12 cellular contexts compared by ENCODE assay signal in the genomic region with DNA sequence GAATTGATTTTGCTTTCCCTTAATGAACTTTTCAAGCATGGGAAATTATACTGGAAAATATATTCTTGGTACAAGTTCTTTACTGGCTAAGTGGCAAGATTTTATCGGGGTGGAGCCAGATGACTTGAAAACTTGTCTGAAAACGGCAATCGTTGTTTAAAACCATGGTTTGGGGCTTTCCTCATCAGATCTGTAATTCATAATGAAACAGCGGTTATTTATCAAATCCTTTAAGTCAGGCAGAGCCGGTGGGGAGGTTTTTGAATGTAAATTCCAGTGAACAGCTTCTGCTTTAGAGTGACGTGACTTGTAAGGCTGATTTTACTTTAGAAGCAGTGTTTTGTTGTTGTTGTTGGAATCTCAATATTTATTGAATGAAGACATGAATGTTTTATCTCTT. TPM values are rescaled to one million over a fixed set of nuclear protein-coding genes. Genes with fewer than 3 reads are reported as not detected.
DNase-seq lines count a peak whose midpoint lies in the region; ATAC-seq and TF ChIP-seq lines count a peak whose summit lies in the region.
"Had no signal": no experiment of that assay in that cellular context is flagged by ENCODE, and none has a peak within 500 bp of the region (broad histone marks: within the 10 kb centered on the region; RNA-seq: fewer than 3 reads in every experiment).

No MANE protein-coding gene starts in this region.

- H4K20me1 ChIP-seq in DOHH2 (ENCODE audit: control insufficient read depth, insufficient read depth, low read depth, low read length) (no peaks in the 10 kb centered on the region), hepatocyte (ENCODE audit: insufficient read depth, poor library complexity, severe bottlenecking) (no peaks in the 10 kb centered on the region)

- H3K36me3 Mint-ChIP-seq in CD4-positive, CD25-positive, alpha-beta regulatory T cell: peaks cover 5% of the 10 kb centered on the region

- H3K4me1 Mint-ChIP-seq in CD4-positive, CD25-positive, alpha-beta regulatory T cell: peaks cover 29 to 70% (median 53%) of the 10 kb centered on the region in 4 donors

- no peak for TF ChIP-seq CTCF in DOHH2 (IDR thresholded peaks at IDR 0.05; ENCODE audit: low read depth, low read length, poor library complexity, severe bottlenecking)
- TF ChIP-seq CTCF in hepatocyte (IDR thresholded peaks at IDR 0.05; ENCODE audit: poor library complexity): no peak
- no peak for TF ChIP-seq CTCF in esophagus muscularis mucosa (IDR thresholded peaks at IDR 0.05)
- no peak for TF ChIP-seq CTCF in mucosa of descending colon (IDR thresholded peaks at IDR 0.05)

- ATAC-seq in CD4-positive, CD25-positive, alpha-beta regulatory T cell (ENCODE audit: low read depth in 2 of 2): no peak
- no peak for ATAC-seq in mucosa of descending colon
- ATAC-seq: K562 had no signal

- intact Hi-C loops in esophagus muscularis mucosa (cut with DNase I) (no loop called here), mucosa of descending colon (cut with DNase I, micrococcal nuclease) (no loop called here)

- H3K79me2 ChIP-seq in DOHH2 (ENCODE audit: control insufficient read depth, low read length): peaks cover 75% of the 10 kb centered on the region
- H3K79me2 ChIP-seq in hepatocyte: peaks cover 48% of the 10 kb centered on the region

- peaks cover 10% of the 10 kb centered on the region for H3F3A ChIP-seq in DOHH2 (ENCODE audit: control insufficient read depth, insufficient read depth)

- H3K27ac ChIP-seq in CD4-positive, CD25-positive, alpha-beta regulatory T cell (ENCODE audit: insufficient read depth, low read length, poor library complexity, severe bottlenecking): peak overlapping the region; percentile 98
- H3K27ac ChIP-seq in DOHH2 (ENCODE audit: low read depth, low read length) (peak overlapping the region; percentile 74), SK-N-MC (peak overlapping the region; percentile 12; the same call in 1 of the 2 replicates), hepatocyte (no peak overlapping the region), esophagus muscularis mucosa (replicated peaks in 1 of 4) (no peak overlapping the region)
- H3K27ac ChIP-seq: SJSA1, transverse colon had no signal

- H3K27ac Mint-ChIP-seq in CD4-positive, CD25-positive, alpha-beta regulatory T cell: peak overlapping the region; percentile 81 to 99 (median 86)

- TF ChIP-seq POLR2A in esophagus muscularis mucosa (IDR thresholded peaks at IDR 0.05; ENCODE audit: low read depth): no peak

- no peaks in the 10 kb centered on the region for H3K9me2 ChIP-seq in DOHH2 (replicated peaks; ENCODE audit: control insufficient read depth, low read length)
- no peaks in the 10 kb centered on the region for H3K9me2 ChIP-seq in hepatocyte (replicated peaks; ENCODE audit: insufficient read depth)

- H3K9me3 Mint-ChIP-seq in CD4-positive, CD25-positive, alpha-beta regulatory T cell: no peaks in the 10 kb centered on the region

- peak overlapping the region; percentile 85 for H3K4me3 ChIP-seq in CD4-positive, CD25-positive, alpha-beta regulatory T cell (ENCODE audit: low read depth, low read length)
- H3K4me3 ChIP-seq in DOHH2 (ENCODE audit: low read length): peak overlapping the region; percentile 85
- H3K4me3 ChIP-seq in SK-N-MC: peak overlapping the region; percentile 83
- H3K4me3 ChIP-seq in hepatocyte: no peak overlapping the region
- no peak overlapping the region for H3K4me3 ChIP-seq in esophagus muscularis mucosa
- no peak overlapping the region for H3K4me3 ChIP-seq in mucosa of descending colon
- H3K4me3 ChIP-seq: K562, SJSA1, transverse colon had no signal

- H3K36me3 ChIP-seq in CD4-positive, CD25-positive, alpha-beta regulatory T cell (ENCODE audit: control insufficient read depth, insufficient read depth, low read length): no peaks in the 10 kb centered on the region
- peaks cover 3% of the 10 kb centered on the region; the same call in 1 of the 2 replicates for H3K36me3 ChIP-seq in DOHH2 (ENCODE audit: control insufficient read depth, low read length)
- H3K36me3 ChIP-seq in SK-N-MC (ENCODE audit: insufficient read depth, low read length): no peaks in the 10 kb centered on the region
- no peaks in the 10 kb centered on the region for H3K36me3 ChIP-seq in hepatocyte (replicated peaks; ENCODE audit: insufficient read depth, low read depth)
- no peaks in the 10 kb centered on the region for H3K36me3 ChIP-seq in esophagus muscularis mucosa
- H3K36me3 ChIP-seq in mucosa of descending colon (ENCODE audit: low read depth): no peaks in the 10 kb centered on the region
- H3K36me3 ChIP-seq: SJSA1, transverse colon had no signal

- peak in 2 of 3 donors; percentile 22 to 74 for DNase-seq in CD4-positive, CD25-positive, alpha-beta regulatory T cell
- DNase-seq in SK-N-MC (ENCODE audit: low read depth, low spot score) (no peak), hepatocyte (ENCODE audit: low spot score) (no peak), NCI-H774 (lab: John Stamatoyannopoulos, UW) (no peak), esophagus muscularis mucosa (ENCODE audit: extremely low spot score) (no peak), mucosa of descending colon (no peak)
- DNase-seq: cerebellar nuclear complex, NCI-H446, transverse colon had no signal

- H3K4me1 ChIP-seq in CD4-positive, CD25-positive, alpha-beta regulatory T cell (ENCODE audit: control insufficient read depth, insufficient read depth, low read length, poor library complexity, severe bottlenecking): peaks cover 43% of the 10 kb centered on the region
- peaks cover 39% of the 10 kb centered on the region for H3K4me1 ChIP-seq in DOHH2 (ENCODE audit: control insufficient read depth, low read length)
- H3K4me1 ChIP-seq in hepatocyte (ENCODE audit: insufficient read depth): peaks cover 9% of the 10 kb centered on the region
- peaks cover 12 to 20% (median 15%) of the 10 kb centered on the region in 4 donors for H3K4me1 ChIP-seq in esophagus muscularis mucosa
- H3K4me1 ChIP-seq in mucosa of descending colon (ENCODE audit: low read depth): peaks cover 10% of the 10 kb centered on the region

- 90% methylated on average over 6 of the region's 6 CpGs for WGBS in hepatocyte (ENCODE audit: low lambda C conversion rate, missing lambda C conversion rate)
- WGBS in esophagus muscularis mucosa: 85% methylated on average over 6 of the region's 6 CpGs

- no peaks in the 10 kb centered on the region for H3K9me3 ChIP-seq in CD4-positive, CD25-positive, alpha-beta regulatory T cell (ENCODE audit: control insufficient read depth in 2 of 2, low read length in 2 of 2)
- H3K9me3 ChIP-seq in DOHH2 (ENCODE audit: control insufficient read depth, insufficient read depth, low read length): peaks cover 6% of the 10 kb centered on the region
- no peaks in the 10 kb centered on the region for H3K9me3 ChIP-seq in SK-N-MC (ENCODE audit: low read depth, low read length)
- no peaks in the 10 kb centered on the region for H3K9me3 ChIP-seq in hepatocyte (ENCODE audit: low read depth)
- no peaks in the 10 kb centered on the region for H3K9me3 ChIP-seq in esophagus muscularis mucosa
- H3K9me3 ChIP-seq in mucosa of descending colon: no peaks in the 10 kb centered on the region
- H3K9me3 ChIP-seq: SJSA1, transverse colon had no signal

- peak overlapping the region; percentile 98 for H3K4me2 ChIP-seq in DOHH2 (ENCODE audit: low read length)
- H3K4me2 ChIP-seq in hepatocyte: peak overlapping the region; percentile 55

- peak overlapping the region; percentile 59 for H3K9ac ChIP-seq in SK-N-MC (ENCODE audit: insufficient read length)

- H2AFZ ChIP-seq in hepatocyte: no peak overlapping the region

- H3K27me3 ChIP-seq in CD4-positive, CD25-positive, alpha-beta regulatory T cell (ENCODE audit: control insufficient read depth, insufficient read depth, low read length): peaks cover under 1% of the 10 kb centered on the region
- H3K27me3 ChIP-seq in DOHH2 (ENCODE audit: control insufficient read depth, low read length) (no peaks in the 10 kb centered on the region), hepatocyte (no peaks in the 10 kb centered on the region), esophagus muscularis mucosa (no peaks in the 10 kb centered on the region)
- H3K27me3 ChIP-seq: SJSA1, transverse colon had no signal

- peaks cover 6% of the 10 kb centered on the region for H3K27me3 Mint-ChIP-seq in CD4-positive, CD25-positive, alpha-beta regulatory T cell

- no peak for TF ChIP-seq EP300 in esophagus muscularis mucosa (IDR thresholded peaks at IDR 0.05)

- H3K4me3 Mint-ChIP-seq in CD4-positive, CD25-positive, alpha-beta regulatory T cell: peak overlapping the region; percentile 86 to 99 (median 96)

RNA-seq across cellular contexts. Expression of a gene that starts 2.6 kb away (rescaled TPM):
- total RNA-seq in CD4-positive, CD25-positive, alpha-beta regulatory T cell: 80.4 TPM
- polyA plus RNA-seq in CD4-positive, CD25-positive, alpha-beta regulatory T cell: 100 to 1,000 TPM; 180 to 279 (median 231) TPM
- total RNA-seq in hepatocyte: 88.7 and 103 TPM in 2 replicates
- 224 and 230 TPM in 2 replicates for polyA plus RNA-seq in hepatocyte
- 10 to 100 TPM; 20.5 to 26.4 (median 22.2) TPM for total RNA-seq in esophagus muscularis mucosa
- 10 to 100 TPM; 41.5 to 68.9 (median 52.7) TPM for total RNA-seq in mucosa of descending colon

Comparison
In these comparisons a context has a peak if more than half of its experiments do, and no peak if none do; other contexts are left out.
1. DNase-seq: peak in CD4-positive, CD25-positive, alpha-beta regulatory T cell (2 of 3); none in SK-N-MC (single experiment), hepatocyte (single experiment), NCI-H774 (single experiment), esophagus muscularis mucosa (single experiment) and mucosa of descending colon (0 of 3).
2. H3K27ac ChIP-seq: peak in CD4-positive, CD25-positive, alpha-beta regulatory T cell (single experiment), DOHH2 (single experiment) and SK-N-MC (single experiment); none in hepatocyte (single experiment) and esophagus muscularis mucosa (0 of 4).
3. H3K4me3 ChIP-seq: peak in CD4-positive, CD25-positive, alpha-beta regulatory T cell (single experiment), DOHH2 (single experiment) and SK-N-MC (single experiment); none in hepatocyte (single experiment), esophagus muscularis mucosa (0 of 4) and mucosa of descending colon (single experiment).